ENCODE assay signal across 1 cellular context in genomic region chr2:43818761-43819160, GRCh38.
TF ChIP-seq lines count a peak whose summit lies in the region.

No MANE protein-coding gene starts in this region.

TF ChIP-seq in HepG2, 621 proteins besides CTCF, POLR2A, EP300 and RAD21:
- no peak for TF ChIP-seq MEIS2 (CRISPR knock-in tag; IDR thresholded peaks at IDR 0.05)
- TF ChIP-seq SRF (IDR thresholded peaks at IDR 0.05; ENCODE audit: low read depth, low read length), result no peak
- no peak for TF ChIP-seq ISX (CRISPR knock-in tag; conservative IDR thresholded peaks at IDR 0.05)
- no peak for TF ChIP-seq FOXC1 (CRISPR knock-in tag; IDR thresholded peaks at IDR 0.05; ENCODE audit: borderline replicate concordance)
TF ChIP-seq in HepG2: peak in this region for 0.
